8 cellular contexts compared by ENCODE assay signal in genomic region chr12:21501258-21502163, GRCh38. TPM values are rescaled to one million over a fixed set of nuclear protein-coding genes. Genes with fewer than 3 reads are reported as not detected.
DNase-seq lines count a peak whose midpoint lies in the region; ATAC-seq and TF ChIP-seq lines count a peak whose summit lies in the region.

Gene GOLT1B (plus strand): TSS chr12:21501789. CDS start chr12:21501924, 135 bp downstream.
Gene RECQL (minus strand): TSS chr12:21501635. CDS start chr12:21499570, 2,065 bp downstream.

- H3K27me3 ChIP-seq in DND-41 (ENCODE audit: insufficient read depth, low read length, poor library complexity) = no peaks in the 10 kb centered on the region
- no peaks in the 10 kb centered on the region for H3K27me3 ChIP-seq in Peyer's patch
- H3K27me3 ChIP-seq in esophagus squamous epithelium = no peaks in the 10 kb centered on the region
- no peaks in the 10 kb centered on the region for H3K27me3 ChIP-seq in muscle layer of duodenum (ENCODE audit: low read depth, low read length)

- H3K4me3 ChIP-seq in DND-41 (ENCODE audit: low read depth in 1 of 2, low read length in 2 of 2) = peak within 1 kb of the TSS; percentile 83 to 98
- H3K4me3 ChIP-seq in Peyer's patch = peak within 1 kb of the TSS; percentile 87 to 98 (median 95)
- H3K4me3 ChIP-seq in esophagus squamous epithelium = peak within 1 kb of the TSS; percentile 79 to 99 (median 82)
- peak within 1 kb of the TSS; percentile 91 to 93 for H3K4me3 ChIP-seq in muscle layer of duodenum (ENCODE audit: low read depth in 1 of 2, low read length in 2 of 2)

- H3K27ac ChIP-seq in DND-41 (ENCODE audit: low read length) = peak within 1 kb of the TSS; percentile 76
- H3K27ac ChIP-seq in KOPT-K1 (ENCODE audit: low read depth, low read length, poor library complexity, severe bottlenecking) = peak within 1 kb of the TSS; percentile 74
- peak within 1 kb of the TSS; percentile 81 to 85 (median 84) for H3K27ac ChIP-seq in Peyer's patch
- peak within 1 kb of the TSS; percentile 87 to 94 (median 90) for H3K27ac ChIP-seq in esophagus squamous epithelium
- peak within 1 kb of the TSS; percentile 94 for H3K27ac ChIP-seq in muscle layer of duodenum (ENCODE audit: low read length)

- H2AFZ ChIP-seq in DND-41 (ENCODE audit: low read depth, low read length) = peak within 1 kb of the TSS; percentile 96

- TF ChIP-seq CTCF in DND-41 (IDR thresholded peaks at IDR 0.05; ENCODE audit: borderline replicate concordance, extremely low read depth, low read length, poor library complexity, severe bottlenecking) = no peak
- TF ChIP-seq CTCF in Peyer's patch (IDR thresholded peaks at IDR 0.05) = no peak
- TF ChIP-seq CTCF in esophagus squamous epithelium (IDR thresholded peaks at IDR 0.05) = no peak

- DNase-seq in DND-41 (peak; percentile 93), Peyer's patch (peak; percentile 88 to 97 (median 92)), esophagus squamous epithelium (lab: John Stamatoyannopoulos, UW) (peak; percentile 75)
- peak; percentile 88 to 90 for DNase-seq in activated T-cell treated with anti-CD3 and anti-CD28 coated beads, Interleukin-2, amount 50 U/mL, for 48 hours
- DNase-seq in stimulated activated CD8-positive, alpha-beta memory T cell treated with anti-CD3 and anti-CD28 coated beads, Interleukin-7, amount 100 ng/mL, for 4 hours (ENCODE audit: low read depth in 2 of 2) = peak; percentile 81 to 90

- intact Hi-C loops in esophagus squamous epithelium (cut with DNase I) = no loop called here

- peaks cover 76% of the 10 kb centered on the region for H3K79me2 ChIP-seq in DND-41 (ENCODE audit: insufficient read depth, low read length)

- peak within 1 kb of the TSS; percentile 88 for H3K9ac ChIP-seq in DND-41 (ENCODE audit: low read depth, low read length)

- 0 to 1% methylated on average over 25 to 37 of the region's 61 CpGs for WGBS in esophagus squamous epithelium, 2 donors

- H3K36me3 ChIP-seq in DND-41 (ENCODE audit: insufficient read depth, low read length) = peaks cover 27% of the 10 kb centered on the region
- peaks cover 33% of the 10 kb centered on the region for H3K36me3 ChIP-seq in KOPT-K1 (ENCODE audit: insufficient read depth, low read length)
- H3K36me3 ChIP-seq in Peyer's patch = peaks cover 0 to 17% (median 0%) of the 10 kb centered on the region in 3 donors
- peaks cover 0 to 26% (median 0%) of the 10 kb centered on the region in 3 donors for H3K36me3 ChIP-seq in esophagus squamous epithelium
- peaks cover 13 to 25% of the 10 kb centered on the region in 2 donors for H3K36me3 ChIP-seq in muscle layer of duodenum (ENCODE audit: control insufficient read depth in 1 of 2, insufficient read depth in 2 of 2, low read length in 2 of 2)

- H3K4me1 ChIP-seq in DND-41 (ENCODE audit: insufficient read depth, low read length) = peaks cover 44% of the 10 kb centered on the region
- peaks cover 0 to 30% (median 5%) of the 10 kb centered on the region in 4 donors for H3K4me1 ChIP-seq in Peyer's patch
- H3K4me1 ChIP-seq in esophagus squamous epithelium = peaks cover 8 to 59% (median 20%) of the 10 kb centered on the region in 3 donors
- peaks cover 25 to 38% of the 10 kb centered on the region in 2 donors for H3K4me1 ChIP-seq in muscle layer of duodenum (ENCODE audit: control insufficient read depth in 1 of 2, insufficient read depth in 2 of 2, low read length in 2 of 2)

- peaks cover 5% of the 10 kb centered on the region; the same call in 1 of the 2 replicates for H4K20me1 ChIP-seq in DND-41 (ENCODE audit: insufficient read depth, low read length)

- H3K9me3 ChIP-seq in DND-41 (ENCODE audit: insufficient read depth, low read length, severe bottlenecking) = no peaks in the 10 kb centered on the region
- H3K9me3 ChIP-seq in KOPT-K1 (ENCODE audit: insufficient read depth, low read length, poor library complexity, severe bottlenecking) = no peaks in the 10 kb centered on the region
- no peaks in the 10 kb centered on the region for H3K9me3 ChIP-seq in Peyer's patch
- no peaks in the 10 kb centered on the region for H3K9me3 ChIP-seq in esophagus squamous epithelium
- no peaks in the 10 kb centered on the region for H3K9me3 ChIP-seq in muscle layer of duodenum (ENCODE audit: control insufficient read depth in 1 of 2, low read length in 2 of 2)

- H3K4me2 ChIP-seq in DND-41 (ENCODE audit: insufficient read depth, low read length) = peak within 1 kb of the TSS; percentile 87

- peak; percentile 39 to 54 for TF ChIP-seq POLR2A in Peyer's patch (IDR thresholded peaks at IDR 0.05)
- peak in 3 of 4 donors; percentile 38 to 71 (median 40) for TF ChIP-seq POLR2A in esophagus squamous epithelium (IDR thresholded peaks at IDR 0.05)

- ATAC-seq in DND-41 (ENCODE audit: insufficient read depth, low read depth) (peak; percentile 94), GM21825 (IDR thresholded peaks at IDR 0.05; ENCODE audit: unreplicated experiment) (peak; percentile 99)

RNA-seq across cellular contexts. Expression of gene GOLT1B, which starts in this region (rescaled TPM):
- total RNA-seq in Peyer's patch = 10 to 100 TPM in 2 of 4 donors, 1 to 10 TPM in 2; 6.8 to 31.4 (median 14.0) TPM
- total RNA-seq in esophagus squamous epithelium = 10 to 100 TPM; 12.1 to 20.4 (median 17.1) TPM

RNA-seq across cellular contexts. Expression of gene RECQL, which starts in this region (rescaled TPM):
- total RNA-seq in Peyer's patch (10 to 100 TPM in 2 of 4 donors, 1 to 10 TPM in 2; 6.5 to 33.0 (median 11.0) TPM), esophagus squamous epithelium (10 to 100 TPM; 10.0 to 36.5 (median 25.6) TPM)

Comparison
In these comparisons a context has a peak if more than half of its experiments do, and no peak if none do; other contexts are left out.
1. Peak in every context shown above with its lines: DNase-seq, ATAC-seq, H3K4me3 ChIP-seq and H3K27ac ChIP-seq.